Comparison of ENCODE assay signal across 12 cellular contexts in genomic region chr4:151700566-151701316, GRCh38.
"Had no signal": no experiment of that assay in that cellular context is flagged by ENCODE, and none has a peak within 500 bp of the region (broad histone marks: within the 10 kb centered on the region; RNA-seq: fewer than 3 reads in every experiment).

No MANE protein-coding gene starts in this region.

- DNase-seq: activated CD4-positive, CD25-positive, alpha-beta regulatory T cell; activated naive CD8-positive, alpha-beta T cell treated with anti-CD3 and anti-CD28 coated beads, Interleukin-2, amount 10 ng/mL, durations not matched to agents 7 days and 5 days; aorta; dorsolateral prefrontal cortex; hypothalamus; lower lobe of right lung; naive B cell; retina had no signal

- H3K27ac Mint-ChIP-seq: activated naive CD8-positive, alpha-beta T cell treated with anti-CD3 and anti-CD28 coated beads, Interleukin-2, amount 10 ng/mL, durations not matched to agents 7 days and 5 days; mesothelial cell of epicardium; naive B cell had no signal

- H3K9me3 ChIP-seq: breast epithelium, lower lobe of right lung had no signal

- H3K27ac ChIP-seq: breast epithelium, lower lobe of right lung had no signal

- H3K27me3 ChIP-seq: breast epithelium, dorsolateral prefrontal cortex had no signal

- H3K4me1 Mint-ChIP-seq: activated naive CD8-positive, alpha-beta T cell treated with anti-CD3 and anti-CD28 coated beads, Interleukin-2, amount 10 ng/mL, durations not matched to agents 7 days and 5 days; mesothelial cell of epicardium; naive B cell had no signal

- H3K9me3 Mint-ChIP-seq: activated naive CD8-positive, alpha-beta T cell treated with anti-CD3 and anti-CD28 coated beads, Interleukin-2, amount 10 ng/mL, durations not matched to agents 7 days and 5 days had no signal

- H3K4me3 Mint-ChIP-seq: activated naive CD8-positive, alpha-beta T cell treated with anti-CD3 and anti-CD28 coated beads, Interleukin-2, amount 10 ng/mL, durations not matched to agents 7 days and 5 days; mesothelial cell of epicardium had no signal

- ATAC-seq: lower lobe of right lung, Right ventricle myocardium inferior, SK-N-SH treated with all-trans-retinoic acid at 6 μM for 48 hours had no signal

- H3K27me3 Mint-ChIP-seq: activated naive CD8-positive, alpha-beta T cell treated with anti-CD3 and anti-CD28 coated beads, Interleukin-2, amount 10 ng/mL, durations not matched to agents 7 days and 5 days; naive B cell had no signal
